16 cellular contexts compared by ENCODE assay signal in the genomic region with DNA sequence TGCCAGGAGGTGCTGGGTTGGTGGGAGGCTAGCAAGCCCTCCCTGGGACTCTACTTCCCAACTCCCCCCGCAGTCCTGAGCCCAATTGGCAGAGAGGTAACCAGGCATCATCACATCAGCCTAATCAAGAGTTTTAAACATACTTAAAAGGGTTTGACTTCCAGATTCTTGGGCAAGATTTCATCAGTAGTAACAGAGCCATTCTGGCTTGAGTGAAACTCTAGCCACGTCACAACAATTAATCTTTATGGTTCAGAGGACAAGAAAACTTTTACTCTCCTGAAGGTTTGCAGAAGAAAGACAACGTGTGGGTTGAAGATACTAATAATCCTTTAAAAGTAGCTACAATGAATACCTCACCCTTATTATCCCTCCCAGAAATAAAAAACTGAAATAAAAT.
DNase-seq lines count a peak whose midpoint lies in the region; ATAC-seq, FAIRE-seq and TF ChIP-seq lines count a peak whose summit lies in the region.
"Had no signal": no experiment of that assay in that cellular context is flagged by ENCODE, and none has a peak within 500 bp of the region (broad histone marks: within the 10 kb centered on the region; RNA-seq: fewer than 3 reads in every experiment).

No MANE protein-coding gene starts in this region.

- no peak for ATAC-seq in HepG2
- no peak for ATAC-seq in right lobe of liver
- no peak for ATAC-seq in HG02981 (IDR thresholded peaks at IDR 0.05; ENCODE audit: unreplicated experiment)
- ATAC-seq: CD8-positive, alpha-beta T cell had no signal

- no peaks in the 10 kb centered on the region for H3K36me3 Mint-ChIP-seq in nephron progenitor cell (ENCODE audit: low read depth)
- H3K36me3 Mint-ChIP-seq: CD14-positive monocyte; CD8-positive, alpha-beta T cell had no signal

- H3K4me1 ChIP-seq in HepG2 (ENCODE audit: insufficient read depth, low read length), result no peaks in the 10 kb centered on the region
- no peaks in the 10 kb centered on the region for H3K4me1 ChIP-seq in right lobe of liver
- H3K4me1 ChIP-seq in mammary epithelial cell (ENCODE audit: insufficient read depth, low read length), result peaks cover 15% of the 10 kb centered on the region
- H3K4me1 ChIP-seq: HAP-1 had no signal

- no peak for DNase-seq in HepG2 (ENCODE audit: low spot score)
- DNase-seq in right lobe of liver, result no peak
- peak; percentile 34 for DNase-seq in fibroblast of villous mesenchyme (ENCODE audit: low read depth)
- no peak for DNase-seq in nephron progenitor cell
- DNase-seq in epidermal melanocyte (ENCODE audit: insufficient read length, low spot score), result no peak
- no peak for DNase-seq in mammary epithelial cell
- DNase-seq: CD8-positive, alpha-beta T cell; COR-L47; DND-41; GDM1 had no signal

- H4K20me1 ChIP-seq in HepG2 (ENCODE audit: insufficient read depth, low read length) (no peaks in the 10 kb centered on the region), mammary epithelial cell (ENCODE audit: insufficient read depth, low read length) (no peaks in the 10 kb centered on the region)

- intact Hi-C loops in HepG2 (cut with micrococcal nuclease; ENCODE audit: unreplicated experiment) (no loop called here), right lobe of liver (cut with DNase I) (no loop called here), mammary epithelial cell (cut with micrococcal nuclease) (no loop called here)

- POLR2A ChIA-PET in HepG2 (lab: Yijun Ruan, JAX), result no interaction called here

- H3K9ac ChIP-seq in HepG2 (ENCODE audit: insufficient read depth, low read depth, low read length) (no peak overlapping the region), mammary epithelial cell (ENCODE audit: insufficient read depth, low read length) (no peak overlapping the region)

- H3K36me3 ChIP-seq in HepG2 (replicated peaks in 1 of 2; ENCODE audit: control insufficient read depth in 1 of 2, insufficient read depth in 2 of 2, low read length in 2 of 2) (no peaks in the 10 kb centered on the region), right lobe of liver (no peaks in the 10 kb centered on the region), mammary epithelial cell (ENCODE audit: insufficient read depth, low read length) (no peaks in the 10 kb centered on the region)
- H3K36me3 ChIP-seq: HAP-1 had no signal

- H3K4me1 Mint-ChIP-seq in nephron progenitor cell, result peaks cover 46% of the 10 kb centered on the region
- H3K4me1 Mint-ChIP-seq: CD14-positive monocyte had no signal

- H3K9me3 ChIP-seq in HepG2 (ENCODE audit: low read length), result no peaks in the 10 kb centered on the region
- no peaks in the 10 kb centered on the region for H3K9me3 ChIP-seq in right lobe of liver
- no peaks in the 10 kb centered on the region for H3K9me3 ChIP-seq in mammary epithelial cell (replicated peaks; ENCODE audit: insufficient read depth, low read length)
- H3K9me3 ChIP-seq: HAP-1 had no signal

- CTCF ChIA-PET in HepG2 (lab: Yijun Ruan, JAX; ENCODE audit: low intra/inter-chr PET ratio, low total read pairs), result no interaction called here
- CTCF ChIA-PET in mammary epithelial cell (lab: Charles Lee; ENCODE audit: low non-redundant PET), result no interaction called here

- 0% methylated on average over 3 of the region's 3 CpGs for WGBS in HepG2 (ENCODE audit: low lambda C conversion rate)
- WGBS in right lobe of liver (ENCODE audit: insufficient coverage, low coverage, low lambda C conversion rate, missing lambda C conversion rate), result 49% methylated on average over 3 of the region's 3 CpGs
- WGBS in mammary epithelial cell (ENCODE audit: low coverage, missing lambda C conversion rate), result 95% methylated on average over 3 of the region's 3 CpGs

- H3K4me3 ChIP-seq in HepG2 (replicated peaks in 1 of 3; ENCODE audit: insufficient read depth in 1 of 3, low read depth in 2 of 3, low read length in 3 of 3), result no peak overlapping the region
- H3K4me3 ChIP-seq in right lobe of liver, result no peak overlapping the region
- no peak overlapping the region for H3K4me3 ChIP-seq in fibroblast of villous mesenchyme (ENCODE audit: low read depth, low read length)
- no peak overlapping the region for H3K4me3 ChIP-seq in mammary epithelial cell (replicated peaks in 1 of 3; ENCODE audit: insufficient read depth in 1 of 3, low read depth in 2 of 3, low read length in 3 of 3)
- H3K4me3 ChIP-seq: HAP-1 had no signal

- in situ Hi-C loops in HepG2 (cut with HindIII; ENCODE audit: extremely low pct_ligation_motif_present, low pct_unique_long_range_greater_than_20kb) (no loop called here), mammary epithelial cell (cut with MboI; ENCODE audit: low sequenced_read_pairs in 2 of 2) (no loop called here)

- H2AFZ ChIP-seq in HepG2 (ENCODE audit: low read length) (no peak overlapping the region), mammary epithelial cell (ENCODE audit: low read depth, low read length) (no peak overlapping the region)

- H3K27ac Mint-ChIP-seq in nephron progenitor cell, result peak overlapping the region; percentile 55
- H3K27ac Mint-ChIP-seq: CD14-positive monocyte; CD8-positive, alpha-beta T cell had no signal

- no peak for TF ChIP-seq RAD21 in HepG2 (CRISPR knock-in tag; IDR thresholded peaks at IDR 0.05)

- TF ChIP-seq CTCF in HepG2 (CRISPR knock-in tag; IDR thresholded peaks at IDR 0.05), result no peak
- no peak for TF ChIP-seq CTCF in right lobe of liver (IDR thresholded peaks at IDR 0.05)
- TF ChIP-seq CTCF in fibroblast of villous mesenchyme (IDR thresholded peaks at IDR 0.05; ENCODE audit: insufficient read depth, low read depth, low read length), result no peak
- no peak for TF ChIP-seq CTCF in nephron progenitor cell (IDR thresholded peaks at IDR 0.05)
- TF ChIP-seq CTCF in mammary epithelial cell (conservative IDR thresholded peaks at IDR 0.05 in 1 of 2, IDR thresholded peaks at IDR 0.05 in 1 of 2; ENCODE audit: extremely low read depth in 1 of 2, insufficient read depth in 1 of 2, low read depth in 1 of 2, low read length in 2 of 2), result no peak

- H3K4me3 Mint-ChIP-seq in nephron progenitor cell, result no peak overlapping the region
- H3K4me3 Mint-ChIP-seq: CD14-positive monocyte; CD8-positive, alpha-beta T cell had no signal

- no TSS peak for BruUV-seq in HepG2 (replicated peaks; lab: Mats Ljungman, UMichigan)
- BruUV-seq in mammary epithelial cell (replicated peaks; lab: Mats Ljungman, UMichigan), result no TSS peak

- H3K9me3 Mint-ChIP-seq in nephron progenitor cell, result no peaks in the 10 kb centered on the region
- H3K9me3 Mint-ChIP-seq: CD8-positive, alpha-beta T cell had no signal

- dilution Hi-C loops in mammary epithelial cell (cut with HindIII; ENCODE audit: low sequenced_read_pairs), result no loop called here

- FAIRE-seq in HepG2 (lab: Jason Lieb, UNC), result no peak
- FAIRE-seq: GM12892, H1 had no signal

- H3K27me3 ChIP-seq in HepG2 (ENCODE audit: control insufficient read depth in 1 of 2, insufficient read depth in 2 of 2, low read length in 2 of 2) (no peaks in the 10 kb centered on the region; a peak in 1 of 5 replicates), right lobe of liver (no peaks in the 10 kb centered on the region), mammary epithelial cell (ENCODE audit: insufficient read depth, low read length) (no peaks in the 10 kb centered on the region)

- TF ChIP-seq POLR2A in HepG2 (IDR thresholded peaks at IDR 0.05; ENCODE audit: insufficient read depth in 1 of 2, low read depth in 2 of 2, low read length in 2 of 2), result no peak
- TF ChIP-seq POLR2A in right lobe of liver (IDR thresholded peaks at IDR 0.05), result no peak

- H3K27me3 Mint-ChIP-seq in nephron progenitor cell (ENCODE audit: low read depth, poor library complexity), result peaks cover 8% of the 10 kb centered on the region

- H3K27ac ChIP-seq in HepG2 (ENCODE audit: extremely low read length, insufficient read depth, low read length) (no peak overlapping the region), right lobe of liver (no peak overlapping the region), mammary epithelial cell (ENCODE audit: insufficient read depth, low read depth, low read length) (no peak overlapping the region)
- H3K27ac ChIP-seq: 22Rv1 had no signal

- H3K79me2 ChIP-seq in HepG2 (ENCODE audit: insufficient read depth, low read length) (no peaks in the 10 kb centered on the region), mammary epithelial cell (ENCODE audit: insufficient read depth, low read length) (no peaks in the 10 kb centered on the region)

- H3K4me2 ChIP-seq in HepG2 (ENCODE audit: low read depth, low read length), result no peak overlapping the region
- H3K4me2 ChIP-seq in mammary epithelial cell (ENCODE audit: insufficient read depth, low read depth, low read length), result no peak overlapping the region

- no peak for TF ChIP-seq EP300 in HepG2 (IDR thresholded peaks at IDR 0.05; ENCODE audit: low read depth in 2 of 2, low read length in 2 of 2)
- no peak for TF ChIP-seq EP300 in HepG2 (CRISPR knock-in tag; IDR thresholded peaks at IDR 0.05; ENCODE audit: borderline replicate concordance)

TF ChIP-seq in HepG2, 621 proteins besides CTCF, POLR2A, EP300 and RAD21:
- TF ChIP-seq CREB1 (IDR thresholded peaks at IDR 0.05) (0 out of 2 replicates have a peak, but pooled peaks have one; percentile 8), CREB1 (CRISPR knock-in tag; IDR thresholded peaks at IDR 0.05) (no peak)
- TF ChIP-seq, protein P1, sequence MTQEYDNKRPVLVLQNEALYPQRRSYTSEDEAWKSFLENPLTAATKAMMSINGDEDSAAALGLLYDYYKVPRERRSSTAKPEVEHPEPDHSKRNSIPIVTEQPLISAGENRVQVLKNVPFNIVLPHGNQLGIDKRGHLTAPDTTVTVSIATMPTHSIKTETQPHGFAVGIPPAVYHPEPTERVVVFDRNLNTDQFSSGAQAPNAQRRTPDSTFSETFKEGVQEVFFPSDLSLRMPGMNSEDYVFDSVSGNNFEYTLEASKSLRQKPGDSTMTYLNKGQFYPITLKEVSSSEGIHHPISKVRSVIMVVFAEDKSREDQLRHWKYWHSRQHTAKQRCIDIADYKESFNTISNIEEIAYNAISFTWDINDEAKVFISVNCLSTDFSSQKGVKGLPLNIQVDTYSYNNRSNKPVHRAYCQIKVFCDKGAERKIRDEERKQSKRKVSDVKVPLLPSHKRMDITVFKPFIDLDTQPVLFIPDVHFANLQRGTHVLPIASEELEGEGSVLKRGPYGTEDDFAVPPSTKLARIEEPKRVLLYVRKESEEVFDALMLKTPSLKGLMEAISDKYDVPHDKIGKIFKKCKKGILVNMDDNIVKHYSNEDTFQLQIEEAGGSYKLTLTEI (CRISPR knock-in tag; conservative IDR thresholded peaks at IDR 0.05), result no peak
